15 cellular contexts compared by ENCODE assay signal in the genomic region with DNA sequence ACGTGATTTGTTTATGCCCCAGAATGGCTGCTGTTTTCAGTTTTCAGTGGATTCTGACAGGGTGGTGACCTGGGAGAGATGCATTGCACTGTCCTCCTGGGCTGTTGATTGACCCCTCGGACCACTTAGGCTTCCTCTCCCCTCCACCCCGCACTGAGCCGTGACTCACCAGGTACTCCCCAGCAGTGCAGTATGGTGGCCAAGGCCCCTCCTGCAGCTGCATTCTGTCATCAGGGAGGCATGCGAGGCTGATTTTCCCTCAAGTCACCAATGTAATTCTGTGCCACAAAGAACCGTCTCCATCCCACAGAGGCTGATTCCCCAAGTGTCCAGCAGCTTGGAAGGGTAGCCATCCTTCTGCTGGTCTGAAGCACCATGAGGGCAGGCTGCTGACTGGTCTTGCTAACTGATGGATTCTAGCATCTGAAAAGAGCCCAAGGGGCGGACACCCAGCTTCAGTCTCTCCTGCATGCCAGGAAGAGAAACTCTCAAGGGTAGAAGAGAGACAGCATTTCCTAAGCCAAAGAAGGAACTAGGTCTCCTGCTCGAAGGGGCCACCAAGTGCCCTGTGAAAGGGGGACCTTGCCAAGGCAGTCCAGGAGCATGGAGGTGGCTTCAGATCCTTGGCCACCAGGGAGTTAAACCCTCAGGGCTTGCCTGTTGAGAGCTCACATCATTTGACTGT.
DNase-seq lines count a peak whose midpoint lies in the region; ATAC-seq, FAIRE-seq and TF ChIP-seq lines count a peak whose summit lies in the region.
"Had no signal": no experiment of that assay in that cellular context is flagged by ENCODE, and none has a peak within 500 bp of the region (broad histone marks: within the 10 kb centered on the region; RNA-seq: fewer than 3 reads in every experiment).

No MANE protein-coding gene starts in this region.

- H3K36me3 ChIP-seq in K562 (ENCODE audit: control insufficient read depth, insufficient read depth, low read length) (peaks cover 8% of the 10 kb centered on the region; the same call in 2 of the 3 replicates), mesendoderm (ENCODE audit: control insufficient read depth, insufficient read depth, low read length) (no peaks in the 10 kb centered on the region), mucosa of descending colon (ENCODE audit: low read depth) (no peaks in the 10 kb centered on the region)

- H3K9ac ChIP-seq in K562 (ENCODE audit: insufficient read depth in 1 of 2, low read depth in 2 of 2, low read length in 2 of 2) (peak overlapping the region in 1 of 2 experiments; percentile 33; a peak in 1 of 4 replicates), mesendoderm (ENCODE audit: low read length) (no peak overlapping the region), H9 (ENCODE audit: extremely low read depth, insufficient read length, low read length) (no peak overlapping the region)

- 79% methylated on average over 4 of the region's 8 CpGs for WGBS in K562 (ENCODE audit: insufficient coverage, low coverage, missing lambda C conversion rate)
- WGBS in mesendoderm (ENCODE audit: extremely low coverage, insufficient coverage, low lambda C conversion rate), result no CpG with 5 or more reads among the region's 8 CpGs
- no CpG with 5 or more reads among the region's 8 CpGs for WGBS in H9 (ENCODE audit: extremely low coverage, insufficient read length, low lambda C conversion rate)

- no TSS peak for BruUV-seq in K562 (replicated peaks; lab: Mats Ljungman, UMichigan)

- H3K4me1 ChIP-seq in K562 (replicated peaks in 1 of 2; ENCODE audit: control insufficient read depth in 2 of 2, insufficient read depth in 2 of 2, low read length in 2 of 2), result peaks cover 34 to 35% of the 10 kb centered on the region in 2 experiments
- H3K4me1 ChIP-seq in mesendoderm (ENCODE audit: control insufficient read depth, low read depth, low read length), result peaks cover 21% of the 10 kb centered on the region
- H3K4me1 ChIP-seq in mucosa of descending colon (ENCODE audit: low read depth), result peaks cover 3% of the 10 kb centered on the region
- H3K4me1 ChIP-seq in H9 (ENCODE audit: insufficient read depth, low read length), result no peaks in the 10 kb centered on the region

- no peaks in the 10 kb centered on the region for H3K9me3 Mint-ChIP-seq in H9

- H3K36me3 Mint-ChIP-seq in H9 (ENCODE audit: insufficient read depth in 1 of 3, low read depth in 3 of 3), result peaks cover 0 to 6% (median 0%) of the 10 kb centered on the region in 3 experiments; a peak in 1 of 7 replicates

- no peak overlapping the region for H2BK20ac ChIP-seq in H9 (ENCODE audit: low read depth, low read length, poor library complexity, severe bottlenecking)

- no peak overlapping the region for H2BK120ac ChIP-seq in mesendoderm (ENCODE audit: low read depth, low read length)
- no peak overlapping the region for H2BK120ac ChIP-seq in H9 (ENCODE audit: low read depth, low read length, poor library complexity, severe bottlenecking)

- peak overlapping the region; percentile 56 for H3K56ac ChIP-seq in mesendoderm (ENCODE audit: low read length)
- no peak overlapping the region for H3K56ac ChIP-seq in H9 (ENCODE audit: insufficient read length, low read depth, low read length)

- H3K4me3 Mint-ChIP-seq in H9, result no peak overlapping the region
- H3K4me3 Mint-ChIP-seq: activated CD4-positive, alpha-beta T cell treated with anti-CD3 and anti-CD28 coated beads for 36 hours; stimulated activated naive CD8-positive, alpha-beta T cell treated with anti-CD3 and anti-CD28 coated beads, Interleukin-15, Interleukin-2, amounts not matched to agents 100 ng/mL and 50 ng/mL, for 24 hours had no signal

- no peak overlapping the region; a peak in 1 of 7 replicates for H3K27ac Mint-ChIP-seq in H9
- H3K27ac Mint-ChIP-seq: activated CD4-positive, alpha-beta T cell treated with anti-CD3 and anti-CD28 coated beads for 36 hours; stimulated activated naive CD8-positive, alpha-beta T cell treated with anti-CD3 and anti-CD28 coated beads, Interleukin-15, Interleukin-2, amounts not matched to agents 100 ng/mL and 50 ng/mL, for 24 hours had no signal

- POLR2A ChIA-PET in K562 (lab: Yijun Ruan, JAX), result interaction anchor here (1.3 kb wide), 1 partner anchor 53 kb away, joined by 3 read pairs; no protein-coding TSS in a partner anchor

- no peak overlapping the region for H2BK12ac ChIP-seq in H9 (ENCODE audit: insufficient read length, low read depth, low read length)

- no peak overlapping the region for H3K27ac ChIP-seq in K562 (ENCODE audit: extremely low read depth, low read depth, low read length)
- no peak overlapping the region for H3K27ac ChIP-seq in mesendoderm (ENCODE audit: low read depth, low read length)
- no peak overlapping the region for H3K27ac ChIP-seq in H9 (ENCODE audit: insufficient read length, low read depth, low read length)
- H3K27ac ChIP-seq: skin epidermis had no signal

- H2BK5ac ChIP-seq in mesendoderm (ENCODE audit: low read length) (peak overlapping the region; percentile 75), H9 (ENCODE audit: insufficient read length, low read length) (no peak overlapping the region)

- peak; percentile 52 for DNase-seq in AG08395 (ENCODE audit: low spot score)
- peak; percentile 45 for DNase-seq in HT1080 (ENCODE audit: low read depth)
- DNase-seq in K562 (ENCODE audit: extremely low read depth in 1 of 4, low spot score in 3 of 4), result no peak
- DNase-seq in mesendoderm, result peak; percentile 77
- DNase-seq in GDM1 (lab: John Stamatoyannopoulos, UW), result no peak
- no peak for DNase-seq in mucosa of descending colon
- DNase-seq in H9, result no peak
- DNase-seq: activated CD4-positive, alpha-beta T cell treated with anti-CD3 and anti-CD28 coated beads for 36 hours; AML-193; NCI-H2081; NCI-H774; RPMI8226 had no signal

- no peak overlapping the region for H3K4me2 ChIP-seq in K562 (ENCODE audit: insufficient read depth, low read length)
- no peak overlapping the region for H3K4me2 ChIP-seq in mesendoderm (ENCODE audit: low read length)
- no peak overlapping the region for H3K4me2 ChIP-seq in H9 (ENCODE audit: insufficient read depth, insufficient read length, low read length)

- no peak overlapping the region for H3K4me3 ChIP-seq in K562
- no peak overlapping the region for H3K4me3 ChIP-seq in mesendoderm (ENCODE audit: low read length)
- no peak overlapping the region for H3K4me3 ChIP-seq in mucosa of descending colon
- H3K4me3 ChIP-seq: skin epidermis had no signal

- H3K4ac ChIP-seq in mesendoderm (ENCODE audit: low read depth, low read length), result peak overlapping the region; percentile 81
- no peak overlapping the region for H3K4ac ChIP-seq in H9 (ENCODE audit: low read depth, low read length)

- no peak overlapping the region for H2AFZ ChIP-seq in K562 (ENCODE audit: low read depth, low read length)
- no peak overlapping the region for H2AFZ ChIP-seq in H9 (ENCODE audit: low read length)

- no peaks in the 10 kb centered on the region for H3K27me3 Mint-ChIP-seq in H9 (ENCODE audit: low read depth)
- H3K27me3 Mint-ChIP-seq: activated CD4-positive, alpha-beta T cell treated with anti-CD3 and anti-CD28 coated beads for 36 hours; stimulated activated naive CD8-positive, alpha-beta T cell treated with anti-CD3 and anti-CD28 coated beads, Interleukin-15, Interleukin-2, amounts not matched to agents 100 ng/mL and 50 ng/mL, for 24 hours had no signal

- H3K27me3 ChIP-seq in K562 (ENCODE audit: control insufficient read depth in 2 of 2, insufficient read depth in 2 of 2, low read length in 2 of 2), result no peaks in the 10 kb centered on the region
- no peaks in the 10 kb centered on the region for H3K27me3 ChIP-seq in mesendoderm (ENCODE audit: insufficient read depth, low read length, poor library complexity)
- H3K27me3 ChIP-seq in H9 (ENCODE audit: insufficient read depth, low read length), result no peaks in the 10 kb centered on the region

- no peaks in the 10 kb centered on the region for H3K9me3 ChIP-seq in K562 (replicated peaks; ENCODE audit: control insufficient read depth, insufficient read depth, low read depth, low read length)
- peaks cover 4% of the 10 kb centered on the region for H3K9me3 ChIP-seq in mucosa of descending colon
- no peaks in the 10 kb centered on the region for H3K9me3 ChIP-seq in H9 (ENCODE audit: control insufficient read depth, low read depth, low read length)

- no peaks in the 10 kb centered on the region for H3K23me2 ChIP-seq in H9 (ENCODE audit: insufficient read length, low read depth, low read length, poor library complexity, severe bottlenecking)

- no peaks in the 10 kb centered on the region for H3K9me1 ChIP-seq in K562 (ENCODE audit: control insufficient read depth, insufficient read depth, low read length)

- H3K14ac ChIP-seq in H9 (ENCODE audit: insufficient read depth, low read length), result no peak overlapping the region

- no peak for FAIRE-seq in K562 (lab: Jason Lieb, UNC)

- ATAC-seq in K562 (no peak), HG02938 (IDR thresholded peaks at IDR 0.05; ENCODE audit: unreplicated experiment) (no peak), mucosa of descending colon (no peak)
- ATAC-seq: activated CD4-positive, alpha-beta T cell treated with anti-CD3 and anti-CD28 coated beads for 36 hours had no signal

- H3K79me1 ChIP-seq in mesendoderm (ENCODE audit: low read length) (no peaks in the 10 kb centered on the region), H9 (ENCODE audit: insufficient read depth, low read depth, low read length, poor library complexity, severe bottlenecking) (no peaks in the 10 kb centered on the region)

- peaks cover 11 to 12% of the 10 kb centered on the region in 2 experiments for H3K4me1 Mint-ChIP-seq in H9

- in situ Hi-C loops in K562 (cut with MboI), result loop anchor here (10.0 kb wide), 1 partner anchor 237 kb away; the partner anchor contains the start of gene RMI2

- TF ChIP-seq POLR2A in K562 (conservative IDR thresholded peaks at IDR 0.05), result no peak

- CTCF ChIA-PET in K562 (lab: Yijun Ruan, JAX; ENCODE audit: low intra/inter-chr PET ratio), result no interaction called here

- TF ChIP-seq CTCF in K562 (IDR thresholded peaks at IDR 0.05 in 2 of 3, conservative IDR thresholded peaks at IDR 0.05 in 1 of 3; ENCODE audit: insufficient read depth in 2 of 3, low read depth in 1 of 3, low read length in 3 of 3) (no peak), mucosa of descending colon (IDR thresholded peaks at IDR 0.05) (no peak), H9 (conservative IDR thresholded peaks at IDR 0.05) (no peak)

- H3K23ac ChIP-seq in mesendoderm (ENCODE audit: low read length), result peak overlapping the region; percentile 67
- no peak overlapping the region for H3K23ac ChIP-seq in H9 (ENCODE audit: insufficient read length, low read depth, low read length)

- H3K18ac ChIP-seq in mesendoderm (ENCODE audit: low read length) (peak overlapping the region; percentile 2), H9 (ENCODE audit: insufficient read length, low read depth, low read length) (no peak overlapping the region)

- no peak overlapping the region for H4K8ac ChIP-seq in mesendoderm (ENCODE audit: low read depth, low read length)
- no peak overlapping the region for H4K8ac ChIP-seq in H9 (replicated peaks; ENCODE audit: insufficient read length, low read depth, low read length)

- peak overlapping the region; percentile 98 for H2AK5ac ChIP-seq in mesendoderm (ENCODE audit: low read length)
- H2AK5ac ChIP-seq in H9 (ENCODE audit: insufficient read length, low read length), result no peak overlapping the region

- intact Hi-C loops in K562 (cut with micrococcal nuclease), result loop anchor here (5.0 kb wide), 1 partner anchor 44 kb away; no protein-coding TSS in a partner anchor
- intact Hi-C loops in mucosa of descending colon (cut with DNase I, micrococcal nuclease), result no loop called here

- H4K20me1 ChIP-seq in K562 (replicated peaks; ENCODE audit: control insufficient read depth, insufficient read depth, low read length) (no peaks in the 10 kb centered on the region), H9 (ENCODE audit: control insufficient read depth, insufficient read depth, insufficient read length) (no peaks in the 10 kb centered on the region)

- no peak overlapping the region for H4K91ac ChIP-seq in H9 (ENCODE audit: insufficient read length, low read depth, low read length)

- H2BK15ac ChIP-seq in mesendoderm (replicated peaks; ENCODE audit: low read depth), result no peak overlapping the region
- H2BK15ac ChIP-seq in H9 (ENCODE audit: low read depth, low read length), result no peak overlapping the region

- no peak for TF ChIP-seq RAD21 in K562 (CRISPR knock-in tag; conservative IDR thresholded peaks at IDR 0.05 in 1 of 2, IDR thresholded peaks at IDR 0.05 in 1 of 2)

- TF ChIP-seq EP300 in K562 (IDR thresholded peaks at IDR 0.05; ENCODE audit: low read length), result no peak

- H3T11ph ChIP-seq in H9 (ENCODE audit: low read length), result no peak overlapping the region

- H3K79me2 ChIP-seq in K562 (ENCODE audit: control insufficient read depth, insufficient read depth, low read length) (no peaks in the 10 kb centered on the region), mesendoderm (ENCODE audit: control insufficient read depth, insufficient read depth, low read length) (no peaks in the 10 kb centered on the region), H9 (ENCODE audit: insufficient read depth, low read length) (no peaks in the 10 kb centered on the region)

- H4K5ac ChIP-seq in mesendoderm (ENCODE audit: low read length) (no peak overlapping the region), H9 (ENCODE audit: insufficient read length, low read depth, low read length) (no peak overlapping the region)

Comparison
In these comparisons a context has a peak if more than half of its experiments do, and no peak if none do; other contexts are left out.
1. DNase-seq: peak in AG08395 (single experiment), HT1080 (single experiment) and mesendoderm (single experiment); none in K562 (0 of 4), GDM1 (single experiment), mucosa of descending colon (0 of 3) and H9 (single experiment).